Comparison of ENCODE assay signal across 16 cellular contexts in the genomic region with DNA sequence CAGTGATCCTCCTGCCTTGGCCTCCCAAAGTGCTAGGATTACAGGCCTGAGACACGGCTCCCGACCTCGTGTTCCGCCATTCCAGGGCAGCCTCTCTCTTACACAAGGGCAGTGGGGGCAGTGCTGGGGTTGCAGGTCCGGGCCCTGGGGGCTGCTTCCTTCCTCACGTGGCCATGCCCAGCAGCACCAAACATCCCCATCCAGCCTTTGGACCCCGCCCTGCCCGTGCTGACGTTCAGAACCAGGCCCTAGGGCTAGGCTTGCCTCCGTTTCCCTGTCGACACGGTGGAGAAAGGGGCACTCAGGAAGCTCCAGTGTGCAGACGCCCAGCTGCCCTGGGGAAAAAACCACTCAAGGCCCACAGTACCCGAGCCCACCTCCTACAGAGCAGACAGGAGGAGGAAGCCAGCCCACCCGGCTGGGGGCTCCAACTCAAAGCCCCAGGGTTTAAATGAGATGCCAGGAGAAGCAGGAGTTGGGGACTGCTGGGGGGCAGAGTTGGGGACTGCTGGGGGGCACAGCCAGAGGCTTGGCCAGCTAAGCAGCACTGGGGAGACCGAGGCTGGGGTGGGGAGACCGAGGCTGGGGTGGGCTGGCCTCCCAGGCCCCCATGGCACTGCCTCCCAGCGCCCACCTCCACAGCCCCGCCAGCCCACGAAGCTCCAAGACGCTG. TPM values are rescaled to one million over a fixed set of nuclear protein-coding genes. Genes with fewer than 3 reads are reported as not detected.
DNase-seq lines count a peak whose midpoint lies in the region; ATAC-seq, FAIRE-seq and TF ChIP-seq lines count a peak whose summit lies in the region.
"Had no signal": no experiment of that assay in that cellular context is flagged by ENCODE, and none has a peak within 500 bp of the region (broad histone marks: within the 10 kb centered on the region; RNA-seq: fewer than 3 reads in every experiment).

No MANE protein-coding gene starts in this region.

- no TSS peak for BruUV-seq in HepG2 (replicated peaks; lab: Mats Ljungman, UMichigan)

- WGBS in right lobe of liver (ENCODE audit: insufficient coverage, low coverage, low lambda C conversion rate, missing lambda C conversion rate) = 61% methylated on average over 5 of the region's 21 CpGs
- 95% methylated on average over 16 of the region's 21 CpGs for WGBS in HepG2 (ENCODE audit: low lambda C conversion rate)
- WGBS in aorta, 2 donors = 87 to 93% methylated on average over 17 to 21 of the region's 21 CpGs

- H3K4me1 ChIP-seq in right lobe of liver (no peaks in the 10 kb centered on the region), HepG2 (ENCODE audit: insufficient read depth, low read length) (peaks cover 9% of the 10 kb centered on the region; the same call in 1 of the 2 replicates), aorta (ENCODE audit: control insufficient read depth in 1 of 2, insufficient read depth in 2 of 2, low read length in 2 of 2) (no peaks in the 10 kb centered on the region)
- H3K4me1 ChIP-seq: parathyroid adenoma had no signal

- no peaks in the 10 kb centered on the region for H4K20me1 ChIP-seq in HepG2 (ENCODE audit: insufficient read depth, low read length)

- H3K27ac Mint-ChIP-seq in nephron progenitor cell = no peak overlapping the region
- no peak overlapping the region for H3K27ac Mint-ChIP-seq in activated CD4-positive, alpha-beta memory T cell treated with anti-CD3 and anti-CD28 coated beads for 36 hours

- no peak overlapping the region for H3K4me3 Mint-ChIP-seq in nephron progenitor cell
- no peak overlapping the region for H3K4me3 Mint-ChIP-seq in activated CD4-positive, alpha-beta memory T cell treated with anti-CD3 and anti-CD28 coated beads for 36 hours
- H3K4me3 Mint-ChIP-seq: stimulated activated naive CD8-positive, alpha-beta T cell treated with anti-CD3 and anti-CD28 coated beads, Interleukin-15, Interleukin-2, amounts not matched to agents 100 ng/mL and 50 ng/mL, for 24 hours had no signal

- POLR2A ChIA-PET in HepG2 (lab: Yijun Ruan, JAX) = no interaction called here
- POLR2A ChIA-PET in activated CD4-positive, alpha-beta memory T cell treated with anti-CD3 and anti-CD28 coated beads for 36 hours (lab: Charles Lee) = no interaction called here

- H2AFZ ChIP-seq in HepG2 (ENCODE audit: low read length) = no peak overlapping the region
- H2AFZ ChIP-seq: parathyroid adenoma had no signal

- TF ChIP-seq POLR2A in right lobe of liver (IDR thresholded peaks at IDR 0.05) (no peak), HepG2 (IDR thresholded peaks at IDR 0.05; ENCODE audit: insufficient read depth in 1 of 2, low read depth in 2 of 2, low read length in 2 of 2) (no peak)

- H3K27me3 ChIP-seq in right lobe of liver (no peaks in the 10 kb centered on the region), HepG2 (ENCODE audit: control insufficient read depth in 1 of 2, insufficient read depth in 2 of 2, low read length in 2 of 2) (no peaks in the 10 kb centered on the region), aorta (ENCODE audit: control insufficient read depth in 1 of 2, insufficient read depth in 2 of 2, low read length in 1 of 2) (no peaks in the 10 kb centered on the region)

- CTCF ChIA-PET in HepG2 (lab: Yijun Ruan, JAX; ENCODE audit: low intra/inter-chr PET ratio, low total read pairs) = no interaction called here
- CTCF ChIA-PET in activated CD4-positive, alpha-beta memory T cell treated with anti-CD3 and anti-CD28 coated beads for 36 hours (lab: Charles Lee) = interaction anchor here (1.1 kb wide), 1 partner anchor 9 kb away, joined by 3 read pairs; no protein-coding TSS in a partner anchor

- no peak for FAIRE-seq in HepG2 (lab: Jason Lieb, UNC)
- FAIRE-seq: keratinocyte had no signal

- no peaks in the 10 kb centered on the region for H3K79me2 ChIP-seq in HepG2 (ENCODE audit: insufficient read depth, low read length)
- H3K79me2 ChIP-seq: parathyroid adenoma had no signal

- peak; percentile 13 to 49 (median 41) for DNase-seq in right lobe of liver
- DNase-seq in HepG2 (ENCODE audit: low spot score) = no peak
- peak; percentile 65 for DNase-seq in cardiac septum (ENCODE audit: low spot score)
- peak; percentile 1 for DNase-seq in nephron progenitor cell
- peak; percentile 48 to 60 for DNase-seq in aorta
- DNase-seq in NCI-H2171 (lab: John Stamatoyannopoulos, UW) = no peak
- no peak for DNase-seq in activated CD4-positive, alpha-beta memory T cell treated with anti-CD3 and anti-CD28 coated beads for 36 hours
- DNase-seq: NCI-H1092, NCI-H2171 treated with DMSO at 0.1 percent for 48 hours, NCI-H748 treated with DMSO at 0.1 percent for 48 hours had no signal

- H3K4me1 Mint-ChIP-seq in nephron progenitor cell = peaks cover 47% of the 10 kb centered on the region
- H3K4me1 Mint-ChIP-seq in activated CD4-positive, alpha-beta memory T cell treated with anti-CD3 and anti-CD28 coated beads for 36 hours (ENCODE audit: low read depth) = peaks cover 29% of the 10 kb centered on the region

- no peak for ATAC-seq in right lobe of liver
- ATAC-seq in HepG2 = no peak
- ATAC-seq in aorta (ENCODE audit: low FRiP score) = no peak
- ATAC-seq in HG03045 (IDR thresholded peaks at IDR 0.05; ENCODE audit: unreplicated experiment) = no peak
- ATAC-seq: Panc1 had no signal

- no peaks in the 10 kb centered on the region for H3K9me3 Mint-ChIP-seq in nephron progenitor cell
- H3K9me3 Mint-ChIP-seq in activated CD4-positive, alpha-beta memory T cell treated with anti-CD3 and anti-CD28 coated beads for 36 hours = no peaks in the 10 kb centered on the region
- H3K9me3 Mint-ChIP-seq: stimulated activated naive CD8-positive, alpha-beta T cell treated with anti-CD3 and anti-CD28 coated beads, Interleukin-15, Interleukin-2, amounts not matched to agents 100 ng/mL and 50 ng/mL, for 24 hours had no signal

- in situ Hi-C loops in HepG2 (cut with HindIII; ENCODE audit: extremely low pct_ligation_motif_present, low pct_unique_long_range_greater_than_20kb) = no loop called here

- TF ChIP-seq CTCF in right lobe of liver (IDR thresholded peaks at IDR 0.05) (no peak), HepG2 (CRISPR knock-in tag; IDR thresholded peaks at IDR 0.05) (no peak), nephron progenitor cell (IDR thresholded peaks at IDR 0.05) (no peak)

- H3K27ac ChIP-seq in right lobe of liver (no peak overlapping the region), HepG2 (ENCODE audit: extremely low read length, insufficient read depth, low read length) (no peak overlapping the region), aorta (ENCODE audit: low read depth in 1 of 2, low read length in 2 of 2) (no peak overlapping the region)
- H3K27ac ChIP-seq: parathyroid adenoma had no signal

- intact Hi-C loops in right lobe of liver (cut with DNase I) (no loop called here), HepG2 (cut with micrococcal nuclease; ENCODE audit: unreplicated experiment) (no loop called here), cardiac septum (cut with DNase I) (no loop called here), aorta (cut with DNase I) (no loop called here)
- intact Hi-C loops in activated CD4-positive, alpha-beta memory T cell treated with anti-CD3 and anti-CD28 coated beads for 36 hours (cut with micrococcal nuclease) = no loop called here

- H3K36me3 ChIP-seq in right lobe of liver (no peaks in the 10 kb centered on the region), HepG2 (replicated peaks in 1 of 2; ENCODE audit: control insufficient read depth in 1 of 2, insufficient read depth in 2 of 2, low read length in 2 of 2) (no peaks in the 10 kb centered on the region), aorta (ENCODE audit: control insufficient read depth in 1 of 2, insufficient read depth in 2 of 2, low read length in 1 of 2) (no peaks in the 10 kb centered on the region)

- peaks cover 3% of the 10 kb centered on the region for H3K27me3 Mint-ChIP-seq in nephron progenitor cell (ENCODE audit: low read depth, poor library complexity)
- H3K27me3 Mint-ChIP-seq in activated CD4-positive, alpha-beta memory T cell treated with anti-CD3 and anti-CD28 coated beads for 36 hours = no peaks in the 10 kb centered on the region
- H3K27me3 Mint-ChIP-seq: activated naive CD8-positive, alpha-beta T cell; stimulated activated naive CD8-positive, alpha-beta T cell treated with anti-CD3 and anti-CD28 coated beads, Interleukin-15, Interleukin-2, amounts not matched to agents 100 ng/mL and 50 ng/mL, for 24 hours had no signal

- H3K9me3 ChIP-seq in right lobe of liver = no peaks in the 10 kb centered on the region
- no peaks in the 10 kb centered on the region for H3K9me3 ChIP-seq in HepG2 (ENCODE audit: low read length)
- H3K9me3 ChIP-seq in aorta (ENCODE audit: control insufficient read depth, low read length) = no peaks in the 10 kb centered on the region

- H3K36me3 Mint-ChIP-seq in nephron progenitor cell (ENCODE audit: low read depth) = no peaks in the 10 kb centered on the region
- no peaks in the 10 kb centered on the region for H3K36me3 Mint-ChIP-seq in activated CD4-positive, alpha-beta memory T cell treated with anti-CD3 and anti-CD28 coated beads for 36 hours
- H3K36me3 Mint-ChIP-seq: activated naive CD8-positive, alpha-beta T cell had no signal

- no peak for TF ChIP-seq RAD21 in HepG2 (CRISPR knock-in tag; IDR thresholded peaks at IDR 0.05)

- no peak overlapping the region for H3K4me2 ChIP-seq in HepG2 (ENCODE audit: low read depth, low read length)

- H3K4me3 ChIP-seq in right lobe of liver (no peak overlapping the region), HepG2 (replicated peaks in 1 of 3; ENCODE audit: insufficient read depth in 1 of 3, low read depth in 2 of 3, low read length in 3 of 3) (no peak overlapping the region), aorta (ENCODE audit: low read length in 2 of 2) (no peak overlapping the region)

- no peak overlapping the region for H3K9ac ChIP-seq in HepG2 (ENCODE audit: insufficient read depth, low read depth, low read length)
- H3K9ac ChIP-seq: parathyroid adenoma had no signal

- TF ChIP-seq EP300 in HepG2 (IDR thresholded peaks at IDR 0.05; ENCODE audit: low read depth in 2 of 2, low read length in 2 of 2) (no peak), HepG2 (CRISPR knock-in tag; IDR thresholded peaks at IDR 0.05; ENCODE audit: borderline replicate concordance) (no peak)

RNA-seq across cellular contexts. Expression of gene ADAP1, which starts 35.9 kb away (rescaled TPM):
- total RNA-seq in right lobe of liver (1 to 10 TPM; 1.4 to 4.2 (median 2.7) TPM), HepG2 (2016; rRNA removed; fragmentation: Illumina TruSeq; extraction: Trizol) (18.3 and 24.6 TPM in 2 replicates), cardiac septum (12.5 TPM), aorta (10 to 100 TPM; 10.8 to 11.9 TPM)
- 23.5 and 25.0 TPM in 2 replicates for total RNA-seq in HepG2 (2016; cell fraction: cytosol; rRNA removed; fragmentation: Illumina TruSeq; extraction: Trizol; ENCODE audit: low read depth)
- total RNA-seq in HepG2 (2016; cell fraction: insoluble cytoplasmic fraction; rRNA removed; fragmentation: Illumina TruSeq; extraction: Trizol) = 16.6 and 27.2 TPM in 2 replicates
- total RNA-seq in HepG2 (2016; cell fraction: membrane; rRNA removed; fragmentation: Illumina TruSeq; extraction: Trizol) = 46.3 and 47.4 TPM in 2 replicates
- total RNA-seq in HepG2 (2016; cell fraction: nucleus; rRNA removed; fragmentation: Illumina TruSeq; extraction: Trizol) = 13.2 TPM in 2 replicates
- polyA plus RNA-seq in HepG2 (2011; rRNA removed) (10.5 and 15.0 TPM in 2 replicates), aorta (10 to 100 TPM in 1 of 2 donors, 1 to 10 TPM in 1; 4.3 to 16.9 TPM)
- 11.8 and 14.5 TPM in 2 replicates for polyA plus RNA-seq in HepG2 (2011; cell fraction: cytosol; rRNA removed)
- 19.8 and 24.0 TPM in 2 replicates for polyA plus RNA-seq in HepG2 (2011; cell fraction: nucleus; rRNA removed)
- 15.3 and 21.4 TPM in 2 replicates for polyA plus RNA-seq in HepG2 (2012)
- 24.2 and 28.1 TPM in 2 replicates for polyA plus RNA-seq in HepG2 (2016; cell fraction: cytosol; fragmentation: Illumina TruSeq; extraction: Trizol; ENCODE audit: low read depth)
- polyA plus RNA-seq in HepG2 (2016; cell fraction: insoluble cytoplasmic fraction; fragmentation: Illumina TruSeq; extraction: Trizol; ENCODE audit: low read depth) = 17.0 and 28.9 TPM in 2 replicates
- polyA plus RNA-seq in HepG2 (2016; cell fraction: membrane; fragmentation: Illumina TruSeq; extraction: Trizol; ENCODE audit: low read depth) = 45.2 and 45.4 TPM in 2 replicates
- polyA plus RNA-seq in HepG2 (2016; cell fraction: nucleus; fragmentation: Illumina TruSeq; extraction: Trizol; ENCODE audit: insufficient read depth, low read depth) = 26.8 and 30.8 TPM in 2 replicates
- 3.5 and 14.9 TPM in 2 replicates for polyA minus RNA-seq in HepG2 (2011; rRNA and poly(A)+ RNA removed; ENCODE audit: low replicate concordance)
- 7.5 and 11.2 TPM in 2 replicates for polyA minus RNA-seq in HepG2 (2011; cell fraction: cytosol; rRNA and poly(A)+ RNA removed)
- polyA minus RNA-seq in HepG2 (2011; cell fraction: nucleus; rRNA and poly(A)+ RNA removed) = 5.2 and 7.6 TPM in 2 replicates
- 10 to 100 TPM; 14.1 to 16.1 TPM for total RNA-seq in activated CD4-positive, alpha-beta memory T cell treated with anti-CD3 and anti-CD28 coated beads for 36 hours

RNA-seq across cellular contexts. Expression of gene GET4, which starts 42.2 kb away (rescaled TPM):
- total RNA-seq in right lobe of liver (10 to 100 TPM; 15.6 to 38.3 (median 28.3) TPM), HepG2 (2016; rRNA removed; fragmentation: Illumina TruSeq; extraction: Trizol) (28.2 and 31.6 TPM in 2 replicates), cardiac septum (21.3 TPM), aorta (10 to 100 TPM; 19.9 to 22.7 TPM)
- 7.8 and 8.0 TPM in 2 replicates for total RNA-seq in HepG2 (2016; cell fraction: cytosol; rRNA removed; fragmentation: Illumina TruSeq; extraction: Trizol; ENCODE audit: low read depth)
- 27.8 and 31.5 TPM in 2 replicates for total RNA-seq in HepG2 (2016; cell fraction: insoluble cytoplasmic fraction; rRNA removed; fragmentation: Illumina TruSeq; extraction: Trizol)
- total RNA-seq in HepG2 (2016; cell fraction: membrane; rRNA removed; fragmentation: Illumina TruSeq; extraction: Trizol) = 18.9 and 22.1 TPM in 2 replicates
- 26.6 and 28.2 TPM in 2 replicates for total RNA-seq in HepG2 (2016; cell fraction: nucleus; rRNA removed; fragmentation: Illumina TruSeq; extraction: Trizol)
- polyA plus RNA-seq in HepG2 (2011; rRNA removed) (35.2 and 44.4 TPM in 2 replicates), aorta (10 to 100 TPM; 16.5 to 58.3 TPM)
- polyA plus RNA-seq in HepG2 (2011; cell fraction: cytosol; rRNA removed) = 32.6 and 49.3 TPM in 2 replicates
- polyA plus RNA-seq in HepG2 (2011; cell fraction: nucleus; rRNA removed) = 186 and 201 TPM in 2 replicates
- polyA plus RNA-seq in HepG2 (2012) = 33.0 and 39.4 TPM in 2 replicates
- polyA plus RNA-seq in HepG2 (2016; cell fraction: cytosol; fragmentation: Illumina TruSeq; extraction: Trizol; ENCODE audit: low read depth) = 13.8 and 16.4 TPM in 2 replicates
- 49.1 and 51.2 TPM in 2 replicates for polyA plus RNA-seq in HepG2 (2016; cell fraction: insoluble cytoplasmic fraction; fragmentation: Illumina TruSeq; extraction: Trizol; ENCODE audit: low read depth)
- polyA plus RNA-seq in HepG2 (2016; cell fraction: membrane; fragmentation: Illumina TruSeq; extraction: Trizol; ENCODE audit: low read depth) = 21.9 and 26.3 TPM in 2 replicates
- 111 and 112 TPM in 2 replicates for polyA plus RNA-seq in HepG2 (2016; cell fraction: nucleus; fragmentation: Illumina TruSeq; extraction: Trizol; ENCODE audit: insufficient read depth, low read depth)
- 16.3 and 17.4 TPM in 2 replicates for polyA minus RNA-seq in HepG2 (2011; rRNA and poly(A)+ RNA removed; ENCODE audit: low replicate concordance)
- 9.7 and 12.6 TPM in 2 replicates for polyA minus RNA-seq in HepG2 (2011; cell fraction: cytosol; rRNA and poly(A)+ RNA removed)
- polyA minus RNA-seq in HepG2 (2011; cell fraction: nucleus; rRNA and poly(A)+ RNA removed) = 19.2 and 26.4 TPM in 2 replicates
- 10 to 100 TPM; 22.3 to 27.1 TPM for total RNA-seq in activated CD4-positive, alpha-beta memory T cell treated with anti-CD3 and anti-CD28 coated beads for 36 hours

RNA-seq across cellular contexts. Expression of gene COX19, which starts 56.8 kb away (rescaled TPM):
- total RNA-seq in right lobe of liver (1 to 10 TPM; 3.2 to 6.5 (median 4.0) TPM), HepG2 (2016; rRNA removed; fragmentation: Illumina TruSeq; extraction: Trizol) (6.5 and 11.5 TPM in 2 replicates), cardiac septum (7.3 TPM), aorta (10 to 100 TPM; 10.8 to 17.0 TPM)
- total RNA-seq in HepG2 (2016; cell fraction: cytosol; rRNA removed; fragmentation: Illumina TruSeq; extraction: Trizol; ENCODE audit: low read depth) = 2.6 and 3.0 TPM in 2 replicates
- total RNA-seq in HepG2 (2016; cell fraction: insoluble cytoplasmic fraction; rRNA removed; fragmentation: Illumina TruSeq; extraction: Trizol) = 7.4 and 15.2 TPM in 2 replicates
- 7.6 and 8.2 TPM in 2 replicates for total RNA-seq in HepG2 (2016; cell fraction: membrane; rRNA removed; fragmentation: Illumina TruSeq; extraction: Trizol)
- total RNA-seq in HepG2 (2016; cell fraction: nucleus; rRNA removed; fragmentation: Illumina TruSeq; extraction: Trizol) = 21.5 and 23.4 TPM in 2 replicates
- polyA plus RNA-seq in HepG2 (2011; rRNA removed) (21.0 and 21.7 TPM in 2 replicates), aorta (1 to 10 TPM; 3.1 to 6.7 TPM)
- 12.5 and 14.3 TPM in 2 replicates for polyA plus RNA-seq in HepG2 (2011; cell fraction: cytosol; rRNA removed)
- polyA plus RNA-seq in HepG2 (2011; cell fraction: nucleus; rRNA removed) = 59.5 and 79.7 TPM in 2 replicates
- polyA plus RNA-seq in HepG2 (2012) = 14.5 and 16.2 TPM in 2 replicates
- polyA plus RNA-seq in HepG2 (2016; cell fraction: cytosol; fragmentation: Illumina TruSeq; extraction: Trizol; ENCODE audit: low read depth) = 2.2 and 2.3 TPM in 2 replicates
- polyA plus RNA-seq in HepG2 (2016; cell fraction: insoluble cytoplasmic fraction; fragmentation: Illumina TruSeq; extraction: Trizol; ENCODE audit: low read depth) = 11.0 and 11.3 TPM in 2 replicates
- polyA plus RNA-seq in HepG2 (2016; cell fraction: membrane; fragmentation: Illumina TruSeq; extraction: Trizol; ENCODE audit: low read depth) = 3.6 and 3.8 TPM in 2 replicates
- polyA plus RNA-seq in HepG2 (2016; cell fraction: nucleus; fragmentation: Illumina TruSeq; extraction: Trizol; ENCODE audit: insufficient read depth, low read depth) = 32.8 and 35.0 TPM in 2 replicates
- 12.8 and 23.5 TPM in 2 replicates for polyA minus RNA-seq in HepG2 (2011; rRNA and poly(A)+ RNA removed; ENCODE audit: low replicate concordance)
- polyA minus RNA-seq in HepG2 (2011; cell fraction: cytosol; rRNA and poly(A)+ RNA removed) = 3.6 and 5.4 TPM in 2 replicates
- polyA minus RNA-seq in HepG2 (2011; cell fraction: nucleus; rRNA and poly(A)+ RNA removed) = 50.6 and 61.9 TPM in 2 replicates
- 10 to 100 TPM; 14.1 to 15.6 TPM for total RNA-seq in activated CD4-positive, alpha-beta memory T cell treated with anti-CD3 and anti-CD28 coated beads for 36 hours

Comparison
In these comparisons a context has a peak if more than half of its experiments do, and no peak if none do; other contexts are left out.
1. DNase-seq: peak in right lobe of liver (3 of 3), cardiac septum (single experiment), nephron progenitor cell (single experiment) and aorta (2 of 2); none in HepG2 (single experiment), NCI-H2171 (single experiment) and activated CD4-positive, alpha-beta memory T cell treated with anti-CD3 and anti-CD28 coated beads for 36 hours (single experiment).